ENCODE assay signal across 17 cellular contexts in genomic region chr12:21598651-21599050, GRCh38. TPM values are rescaled to one million over a fixed set of nuclear protein-coding genes. Genes with fewer than 3 reads are reported as not detected.
DNase-seq lines count a peak whose midpoint lies in the region; ATAC-seq and TF ChIP-seq lines count a peak whose summit lies in the region.
"Had no signal": no experiment of that assay in that cellular context is flagged by ENCODE, and none has a peak within 500 bp of the region (broad histone marks: within the 10 kb centered on the region; RNA-seq: fewer than 3 reads in every experiment).

No MANE protein-coding gene starts in this region.

- H3K36me3 ChIP-seq in body of pancreas (replicated peaks in 1 of 2; ENCODE audit: insufficient read depth in 1 of 2, low read depth in 2 of 2) (no peaks in the 10 kb centered on the region), liver (ENCODE audit: control insufficient read depth in 4 of 4, insufficient read depth in 3 of 4, low read depth in 1 of 4, low read length in 3 of 4) (no peaks in the 10 kb centered on the region)
- H3K36me3 ChIP-seq: HAP-1 had no signal

- no peak overlapping the region for H3K9ac ChIP-seq in liver (ENCODE audit: low read depth in 1 of 2, low read length in 2 of 2)

- H3K27ac Mint-ChIP-seq in stimulated activated memory B cell treated with anti-CD40 and anti-IgM and Interleukin-4, amounts not matched to agents 10 μg/mL and 1 μg/mL and 100 μg/mL, for 72 hours = peak overlapping the region; percentile 27
- H3K27ac Mint-ChIP-seq: CD4-positive, alpha-beta memory T cell; HFFc6 had no signal

- H3K4me1 Mint-ChIP-seq in stimulated activated memory B cell treated with anti-CD40 and anti-IgM and Interleukin-4, amounts not matched to agents 10 μg/mL and 1 μg/mL and 100 μg/mL, for 72 hours = peaks cover 23% of the 10 kb centered on the region
- H3K4me1 Mint-ChIP-seq: CD4-positive, alpha-beta memory T cell had no signal

- TF ChIP-seq CTCF in body of pancreas (IDR thresholded peaks at IDR 0.05) (no peak), liver (IDR thresholded peaks at IDR 0.05; ENCODE audit: low read depth, low read length, missing input control) (no peak)

- H3K9me3 Mint-ChIP-seq in stimulated activated memory B cell treated with anti-CD40 and anti-IgM and Interleukin-4, amounts not matched to agents 10 μg/mL and 1 μg/mL and 100 μg/mL, for 72 hours = no peaks in the 10 kb centered on the region
- H3K9me3 Mint-ChIP-seq: HFFc6 had no signal

- H3K4me3 Mint-ChIP-seq in stimulated activated memory B cell treated with anti-CD40 and anti-IgM and Interleukin-4, amounts not matched to agents 10 μg/mL and 1 μg/mL and 100 μg/mL, for 72 hours = no peak overlapping the region
- H3K4me3 Mint-ChIP-seq: CD4-positive, alpha-beta memory T cell; HFFc6 had no signal

- H3K27ac ChIP-seq in body of pancreas (peak overlapping the region in 3 of 4 donors; percentile 7 to 39 (median 30)), liver (ENCODE audit: low read depth in 1 of 2, low read length in 2 of 2) (peak overlapping the region in 1 of 2 donors; percentile 53)

- H3K9me3 ChIP-seq in body of pancreas = no peaks in the 10 kb centered on the region
- H3K9me3 ChIP-seq in liver (ENCODE audit: control insufficient read depth in 4 of 4, low read length in 3 of 4) = no peaks in the 10 kb centered on the region
- H3K9me3 ChIP-seq: Caco-2, HAP-1 had no signal

- TF ChIP-seq RAD21 in liver (IDR thresholded peaks at IDR 0.05) = peak; percentile 12 to 43

- H3K4me1 ChIP-seq in body of pancreas (peaks cover 26% of the 10 kb centered on the region), liver (ENCODE audit: control insufficient read depth in 4 of 4, insufficient read depth in 4 of 4, low read length in 3 of 4) (peaks cover 2 to 29% (median 20%) of the 10 kb centered on the region in 4 donors)
- H3K4me1 ChIP-seq: HAP-1 had no signal

- DNase-seq in body of pancreas (no peak), DMS79 treated with DMSO at 0.1 percent for 48 hours (lab: John Stamatoyannopoulos, UW) (no peak), SIG-M5 (lab: John Stamatoyannopoulos, UW) (no peak)
- DNase-seq: C1 segment of cervical spinal cord; Caco-2; CD4-positive, alpha-beta memory T cell; EL; GDM1; GOT3; HFFc6 had no signal

- H3K27me3 ChIP-seq in body of pancreas (no peaks in the 10 kb centered on the region), liver (ENCODE audit: control insufficient read depth in 4 of 4, insufficient read depth in 4 of 4, low read length in 3 of 4) (no peaks in the 10 kb centered on the region)

- H3K4me3 ChIP-seq in body of pancreas (no peak overlapping the region), liver (ENCODE audit: low read depth in 1 of 3, low read length in 3 of 3) (peak overlapping the region in 2 of 3 donors; percentile 20 to 38)
- H3K4me3 ChIP-seq: GM12878, HAP-1 had no signal

- 24 to 31% methylated on average over 4 of the region's 4 CpGs for WGBS in body of pancreas, 2 donors
- WGBS in liver = 37% methylated on average over 4 of the region's 4 CpGs

- H3K27me3 Mint-ChIP-seq in stimulated activated memory B cell treated with anti-CD40 and anti-IgM and Interleukin-4, amounts not matched to agents 10 μg/mL and 1 μg/mL and 100 μg/mL, for 72 hours = no peaks in the 10 kb centered on the region
- H3K27me3 Mint-ChIP-seq: CD4-positive, alpha-beta memory T cell had no signal

- intact Hi-C loops in body of pancreas (cut with DNase I) = no loop called here

- no peaks in the 10 kb centered on the region for H3K36me3 Mint-ChIP-seq in stimulated activated memory B cell treated with anti-CD40 and anti-IgM and Interleukin-4, amounts not matched to agents 10 μg/mL and 1 μg/mL and 100 μg/mL, for 72 hours

- no peak for ATAC-seq in body of pancreas
- ATAC-seq in stimulated activated memory B cell treated with anti-CD40 and anti-IgM and Interleukin-4, amounts not matched to agents 10 μg/mL and 1 μg/mL and 100 μg/mL, for 72 hours = no peak
- ATAC-seq in HG03571 (IDR thresholded peaks at IDR 0.05; ENCODE audit: unreplicated experiment) = no peak

- no peak for TF ChIP-seq POLR2A in body of pancreas (IDR thresholded peaks at IDR 0.05)

TF ChIP-seq in liver, 16 proteins besides CTCF, POLR2A, EP300 and RAD21:
- TF ChIP-seq JUND (IDR thresholded peaks at IDR 0.05) (peak; percentile 47 to 62), FOXA2 (IDR thresholded peaks at IDR 0.05) (peak; percentile 16), RXRA (IDR thresholded peaks at IDR 0.05) (peak; percentile 78 to 85), SP1 (IDR thresholded peaks at IDR 0.05) (peak; percentile 58), NR2F2 (IDR thresholded peaks at IDR 0.05) (peak; percentile 35), HNF4A (conservative IDR thresholded peaks at IDR 0.05) (peak; percentile 88 to 93), HNF4G (IDR thresholded peaks at IDR 0.05) (peak; percentile 78), GABPA (IDR thresholded peaks at IDR 0.05 in 1 of 2, conservative IDR thresholded peaks at IDR 0.05 in 1 of 2) (no peak), ZBTB33 (IDR thresholded peaks at IDR 0.05) (no peak), TAF1 (conservative IDR thresholded peaks at IDR 0.05) (no peak), YY1 (IDR thresholded peaks at IDR 0.05) (peak; percentile 91)

RNA-seq across cellular contexts. Expression of gene GYS2, which starts 6.0 kb away (rescaled TPM):
- not detected for total RNA-seq in body of pancreas
- 10 to 100 TPM; 15.5 to 86.8 TPM for total RNA-seq in liver
- 10 to 100 TPM; 19.8 to 48.5 TPM for polyA plus RNA-seq in liver
- total RNA-seq: A172, GM12878, HFFc6 had no signal
- polyA plus RNA-seq: BJ; CD4-positive, alpha-beta memory T cell; GM12878 had no signal

RNA-seq across cellular contexts. Expression of gene LDHB, which starts 59.0 kb away (rescaled TPM):
- total RNA-seq in body of pancreas (100 to 1,000 TPM; 121 to 194 TPM), liver (10 to 100 TPM; 40.6 to 99.7 TPM)
- polyA plus RNA-seq in liver = 10 to 100 TPM; 20.9 to 44.0 TPM

Comparison
In these comparisons a context has a peak if more than half of its experiments do, and no peak if none do; other contexts are left out.
1. H3K4me3 ChIP-seq: peak in liver (2 of 3); none in body of pancreas (0 of 2).
2. RNA of gene GYS2, which starts 6.0 kb away (total RNA-seq): 15.5 to 86.8 TPM in liver; not detected in body of pancreas; every median in the first group is over 10 times any median in the second.